18 cellular contexts compared by ENCODE assay signal in the genomic region with DNA sequence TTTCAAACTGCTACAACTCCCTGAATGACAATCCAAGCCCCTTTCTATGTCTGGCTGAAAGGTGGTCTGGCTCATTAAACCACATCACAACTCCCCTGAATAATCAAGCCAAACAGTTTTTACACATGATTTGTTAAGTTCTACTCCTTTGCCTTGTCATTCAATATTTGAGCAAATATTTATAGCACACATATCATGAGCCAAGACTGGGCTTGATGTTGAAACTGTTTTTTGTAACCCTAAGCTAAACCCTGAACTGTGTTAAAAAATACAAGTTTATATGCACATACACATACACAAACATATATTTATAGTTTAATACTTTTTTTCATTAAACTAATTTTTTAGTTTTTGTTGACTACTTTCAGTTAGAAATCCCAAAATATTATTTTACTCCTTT.
DNase-seq lines count a peak whose midpoint lies in the region; ATAC-seq and TF ChIP-seq lines count a peak whose summit lies in the region.
"Had no signal": no experiment of that assay in that cellular context is flagged by ENCODE, and none has a peak within 500 bp of the region (broad histone marks: within the 10 kb centered on the region; RNA-seq: fewer than 3 reads in every experiment).

No MANE protein-coding gene starts in this region.

- in situ Hi-C loops in GM13976 (cut with MboI; ENCODE audit: low sequenced_read_pairs, unreplicated experiment) = no loop called here

- H3K9me3 ChIP-seq in adipocyte (ENCODE audit: control insufficient read depth, low read length) = no peaks in the 10 kb centered on the region
- H3K9me3 ChIP-seq: BE2C, Caco-2 had no signal

- no peaks in the 10 kb centered on the region for H3K27me3 ChIP-seq in adipocyte (replicated peaks; ENCODE audit: control insufficient read depth, insufficient read depth, low read length)
- H3K27me3 ChIP-seq: BE2C had no signal

- no peaks in the 10 kb centered on the region for H3K36me3 ChIP-seq in adipocyte (ENCODE audit: control insufficient read depth, insufficient read depth, low read length, severe bottlenecking)
- H3K36me3 ChIP-seq: BE2C had no signal

- peak overlapping the region; percentile 50 for H3K9ac ChIP-seq in adipocyte (ENCODE audit: low read length)

- H3K4me3 ChIP-seq in adipocyte (ENCODE audit: low read length) = no peak overlapping the region

- no peak overlapping the region for H3K27ac Mint-ChIP-seq in activated naive CD4-positive, alpha-beta T cell treated with anti-CD3 and anti-CD28 coated beads, Interleukin-2, amount 50 U/mL, for 72 hours
- H3K27ac Mint-ChIP-seq: CD4-positive, alpha-beta T cell had no signal

- no peak for TF ChIP-seq CTCF in GM13976 (IDR thresholded peaks at IDR 0.05; ENCODE audit: borderline replicate concordance, control extremely low read depth, extremely low read depth, insufficient read depth, missing control alignments)

- H3K9me3 Mint-ChIP-seq in activated naive CD4-positive, alpha-beta T cell treated with anti-CD3 and anti-CD28 coated beads, Interleukin-2, amount 50 U/mL, for 72 hours = no peaks in the 10 kb centered on the region
- H3K9me3 Mint-ChIP-seq: CD4-positive, alpha-beta T cell had no signal

- no peaks in the 10 kb centered on the region for H3K36me3 Mint-ChIP-seq in activated naive CD4-positive, alpha-beta T cell treated with anti-CD3 and anti-CD28 coated beads, Interleukin-2, amount 50 U/mL, for 72 hours

- peaks cover 38% of the 10 kb centered on the region for H3K4me1 ChIP-seq in adipocyte (ENCODE audit: control insufficient read depth, insufficient read depth, low read length)

- DNase-seq in NCI-H748 (lab: John Stamatoyannopoulos, UW; ENCODE audit: unreplicated experiment) (peak; percentile 2), NCI-H748 treated with DMSO at 0.1 percent for 48 hours (lab: John Stamatoyannopoulos, UW) (no peak), adipocyte (ENCODE audit: low read depth) (peak; percentile 54), left lobe of liver (ENCODE audit: low spot score) (no peak), NCI-H1436 treated with DMSO at 0.1 percent for 48 hours (lab: John Stamatoyannopoulos, UW) (no peak), GM13976 (ENCODE audit: low spot score) (no peak)
- DNase-seq in activated naive CD4-positive, alpha-beta T cell treated with anti-CD3 and anti-CD28 coated beads, Interleukin-2, amount 50 U/mL, for 72 hours (ENCODE audit: low spot score in 2 of 2) = no peak
- DNase-seq: BE2C; Caco-2; CD4-positive, alpha-beta T cell; GF-D8; KBM-7; NCI-H187; NCI-H2107; NCI-H226; RPMI8226; SHP77 treated with DMSO at 0.1 percent for 48 hours had no signal

- ATAC-seq in left lobe of liver (peak; percentile 30), HG02852 (IDR thresholded peaks at IDR 0.05; ENCODE audit: unreplicated experiment) (no peak)
- ATAC-seq in activated naive CD4-positive, alpha-beta T cell treated with anti-CD3 and anti-CD28 coated beads, Interleukin-2, amount 50 U/mL, for 72 hours = no peak

Comparison
In these comparisons a context has a peak if more than half of its experiments do, and no peak if none do; other contexts are left out.
1. DNase-seq: peak in NCI-H748 (single experiment) and adipocyte (single experiment); none in NCI-H748 treated with DMSO at 0.1 percent for 48 hours (single experiment), left lobe of liver (single experiment), NCI-H1436 treated with DMSO at 0.1 percent for 48 hours (single experiment), activated naive CD4-positive, alpha-beta T cell treated with anti-CD3 and anti-CD28 coated beads, Interleukin-2, amount 50 U/mL, for 72 hours (0 of 2) and GM13976 (single experiment).